In the genomic region with DNA sequence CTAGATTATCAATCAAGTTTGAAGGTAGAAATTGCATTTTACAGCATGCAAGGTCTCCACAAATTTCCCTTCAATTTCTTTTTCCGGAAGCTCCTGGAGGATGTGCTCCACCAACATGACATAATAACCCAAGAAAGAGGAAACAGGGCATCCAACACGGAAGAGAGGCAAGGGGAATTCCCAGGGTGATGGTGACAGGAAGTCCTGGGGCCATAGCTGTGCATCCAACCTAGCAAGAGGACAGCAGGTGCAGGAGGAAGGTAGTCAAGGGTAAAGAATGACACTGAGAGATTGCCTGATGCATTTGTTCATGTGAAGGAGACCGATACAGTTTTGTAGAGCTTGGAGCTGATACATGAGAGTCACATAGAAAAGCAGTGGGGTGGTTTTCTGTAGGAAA, we compare ENCODE assay signal across 10 cellular contexts.
DNase-seq lines count a peak whose midpoint lies in the region; ATAC-seq and TF ChIP-seq lines count a peak whose summit lies in the region.
"Had no signal": no experiment of that assay in that cellular context is flagged by ENCODE, and none has a peak within 500 bp of the region (broad histone marks: within the 10 kb centered on the region; RNA-seq: fewer than 3 reads in every experiment).

No MANE protein-coding gene starts in this region.

- CTCF ChIA-PET in A673 (lab: Charles Lee): no interaction called here

- TF ChIP-seq POLR2A in body of pancreas (IDR thresholded peaks at IDR 0.05): no peak
- TF ChIP-seq POLR2A in vagina (IDR thresholded peaks at IDR 0.05): no peak

- peaks cover 21% of the 10 kb centered on the region for H3K4me1 Mint-ChIP-seq in CD14-positive monocyte
- H3K4me1 Mint-ChIP-seq in nephron progenitor cell: no peaks in the 10 kb centered on the region

- no peaks in the 10 kb centered on the region for H3K9me3 ChIP-seq in A673 (ENCODE audit: low read depth, low read length, poor library complexity, severe bottlenecking)
- H3K9me3 ChIP-seq in body of pancreas: no peaks in the 10 kb centered on the region
- H3K9me3 ChIP-seq in vagina: no peaks in the 10 kb centered on the region

- peak; percentile 56 for DNase-seq in CD14-positive monocyte (ENCODE audit: low spot score)
- DNase-seq in NAMALWA (ENCODE audit: low spot score): peak; percentile 96
- DNase-seq in A673 (ENCODE audit: low spot score): no peak
- no peak for DNase-seq in body of pancreas
- DNase-seq in nephron progenitor cell: no peak
- no peak for DNase-seq in vagina (ENCODE audit: extremely low spot score in 2 of 2)

- H3K27ac Mint-ChIP-seq in CD14-positive monocyte: no peak overlapping the region
- no peak overlapping the region for H3K27ac Mint-ChIP-seq in nephron progenitor cell
- H3K27ac Mint-ChIP-seq: natural killer cell treated with Interleukin-12 subunit alpha and Interleukin-12 subunit beta and Interleukin-15 and Interleukin-18, amount 100 ng/mL, for 72 hours had no signal

- 59 to 60% methylated on average over 3 of the region's 3 CpGs for WGBS in body of pancreas, 2 donors

- H3K4me1 ChIP-seq in A673 (ENCODE audit: insufficient read depth, low read length, poor library complexity, severe bottlenecking) (no peaks in the 10 kb centered on the region), body of pancreas (no peaks in the 10 kb centered on the region), vagina (no peaks in the 10 kb centered on the region)

- no peaks in the 10 kb centered on the region for H3K36me3 Mint-ChIP-seq in CD14-positive monocyte
- no peaks in the 10 kb centered on the region for H3K36me3 Mint-ChIP-seq in nephron progenitor cell (ENCODE audit: low read depth)
- H3K36me3 Mint-ChIP-seq: natural killer cell treated with Interleukin-12 subunit alpha and Interleukin-12 subunit beta and Interleukin-15 and Interleukin-18, amount 100 ng/mL, for 72 hours had no signal

- BruUV-seq in A673 (replicated peaks; lab: Mats Ljungman, UMichigan): no TSS peak

- TF ChIP-seq CTCF in CD14-positive monocyte (IDR thresholded peaks at IDR 0.05) (no peak), A673 (conservative IDR thresholded peaks at IDR 0.05; ENCODE audit: low read depth, low read length) (no peak), body of pancreas (IDR thresholded peaks at IDR 0.05) (no peak), nephron progenitor cell (IDR thresholded peaks at IDR 0.05) (no peak), vagina (IDR thresholded peaks at IDR 0.05) (no peak)

- H3K4me3 Mint-ChIP-seq in CD14-positive monocyte (no peak overlapping the region), nephron progenitor cell (no peak overlapping the region)
- H3K4me3 Mint-ChIP-seq: natural killer cell treated with Interleukin-12 subunit alpha and Interleukin-12 subunit beta and Interleukin-15 and Interleukin-18, amount 100 ng/mL, for 72 hours had no signal

- H3K4me3 ChIP-seq in A673 (ENCODE audit: low read depth, low read length, poor library complexity, severe bottlenecking) (no peak overlapping the region), body of pancreas (no peak overlapping the region), vagina (no peak overlapping the region)

- H3K36me3 ChIP-seq in A673 (ENCODE audit: insufficient read depth, low read length, poor library complexity, severe bottlenecking) (no peaks in the 10 kb centered on the region), body of pancreas (replicated peaks in 1 of 2; ENCODE audit: insufficient read depth in 1 of 2, low read depth in 2 of 2) (no peaks in the 10 kb centered on the region), vagina (no peaks in the 10 kb centered on the region)

- POLR2A ChIA-PET in A673 (lab: Charles Lee; ENCODE audit: low non-redundant PET): no interaction called here

- H3K27me3 Mint-ChIP-seq in CD14-positive monocyte (ENCODE audit: low read depth in 3 of 3): peaks cover 2 to 5% (median 2%) of the 10 kb centered on the region in 3 donors
- H3K27me3 Mint-ChIP-seq in nephron progenitor cell (ENCODE audit: low read depth, poor library complexity): peaks cover 13% of the 10 kb centered on the region

- intact Hi-C loops in CD14-positive monocyte (cut with micrococcal nuclease): no loop called here
- intact Hi-C loops in A673 (cut with micrococcal nuclease; ENCODE audit: unreplicated experiment): no loop called here
- intact Hi-C loops in body of pancreas (cut with DNase I): no loop called here
- intact Hi-C loops in vagina (cut with DNase I): no loop called here

- ATAC-seq in GM19043 (IDR thresholded peaks at IDR 0.05; ENCODE audit: low read depth, unreplicated experiment): peak; percentile 86
- peak; percentile 71 for ATAC-seq in HG02870 (IDR thresholded peaks at IDR 0.05; ENCODE audit: unreplicated experiment)
- no peak for ATAC-seq in body of pancreas
- ATAC-seq: HCT116; natural killer cell treated with Interleukin-12 subunit alpha and Interleukin-12 subunit beta and Interleukin-15 and Interleukin-18, amount 100 ng/mL, for 72 hours had no signal

- no peak overlapping the region for H3K27ac ChIP-seq in A673 (ENCODE audit: low read depth, low read length, poor library complexity, severe bottlenecking)
- no peak overlapping the region for H3K27ac ChIP-seq in body of pancreas
- no peak overlapping the region for H3K27ac ChIP-seq in vagina

- peaks cover 19% of the 10 kb centered on the region for H3K27me3 ChIP-seq in A673 (replicated peaks; ENCODE audit: insufficient read depth, low read depth, low read length, poor library complexity)
- no peaks in the 10 kb centered on the region for H3K27me3 ChIP-seq in body of pancreas
- no peaks in the 10 kb centered on the region for H3K27me3 ChIP-seq in vagina

- H3K9me3 Mint-ChIP-seq in CD14-positive monocyte (peaks cover 0 to 8% (median 4%) of the 10 kb centered on the region in 7 donors), nephron progenitor cell (no peaks in the 10 kb centered on the region)
- H3K9me3 Mint-ChIP-seq: natural killer cell treated with Interleukin-12 subunit alpha and Interleukin-12 subunit beta and Interleukin-15 and Interleukin-18, amount 100 ng/mL, for 72 hours had no signal

Comparison
In these comparisons a context has a peak if more than half of its experiments do, and no peak if none do; other contexts are left out.
1. DNase-seq: peak in CD14-positive monocyte (single experiment) and NAMALWA (single experiment); none in A673 (single experiment), body of pancreas (0 of 4), nephron progenitor cell (single experiment) and vagina (0 of 2).